8 cellular contexts compared by ENCODE assay signal in genomic region chr20:44910690-44911262, GRCh38. TPM values are rescaled to one million over a fixed set of nuclear protein-coding genes. Genes with fewer than 3 reads are reported as not detected.
DNase-seq lines count a peak whose midpoint lies in the region; TF ChIP-seq lines count a peak whose summit lies in the region.

No MANE protein-coding gene starts in this region.

- H3K4me3 ChIP-seq in NB4 (ENCODE audit: low read depth, low read length): peak overlapping the region; percentile 75
- H3K4me3 ChIP-seq in coronary artery: peak overlapping the region; percentile 90
- peak overlapping the region; percentile 67 for H3K4me3 ChIP-seq in neural cell (ENCODE audit: low read length)

- in situ Hi-C loops in Caki2 (cut with HindIII; ENCODE audit: low pct_unique_long_range_greater_than_20kb, low sequenced_read_pairs): no loop called here

- TF ChIP-seq CTCF in NB4 (IDR thresholded peaks at IDR 0.05; ENCODE audit: low read depth, low read length): no peak
- TF ChIP-seq CTCF in coronary artery (IDR thresholded peaks at IDR 0.05): no peak
- TF ChIP-seq CTCF in neural cell (IDR thresholded peaks at IDR 0.05; ENCODE audit: poor library complexity, severe bottlenecking): no peak

- no peaks in the 10 kb centered on the region for H3K9me2 ChIP-seq in neural cell (ENCODE audit: insufficient read depth, low read length)

- no peaks in the 10 kb centered on the region for H3K36me3 ChIP-seq in neural cell (ENCODE audit: insufficient read depth, low read length)

- H3K9ac ChIP-seq in neural cell (ENCODE audit: low read length): peak overlapping the region; percentile 23

- H2AFZ ChIP-seq in neural cell (ENCODE audit: low read depth, low read length): no peak overlapping the region

- TF ChIP-seq EP300 in neural cell (conservative IDR thresholded peaks at IDR 0.05; ENCODE audit: poor library complexity, severe bottlenecking): no peak

- TF ChIP-seq POLR2A in NB4 (IDR thresholded peaks at IDR 0.05; ENCODE audit: extremely low read depth, insufficient read length): no peak

- peak; percentile 45 for DNase-seq in Caki2 (ENCODE audit: low read depth)
- DNase-seq in NB4 (ENCODE audit: low read depth): peak; percentile 9
- no peak for DNase-seq in coronary artery (ENCODE audit: low spot score)
- DNase-seq in germinal center (ENCODE audit: low spot score): no peak
- DNase-seq in NCI-H2107 treated with DMSO at 0.1 percent for 48 hours (lab: John Stamatoyannopoulos, UW; ENCODE audit: unreplicated experiment): no peak
- DNase-seq in NCI-H1694 treated with DMSO at 0.1 percent for 48 hours (lab: John Stamatoyannopoulos, UW): no peak
- DNase-seq in NCI-H1092 (lab: John Stamatoyannopoulos, UW): no peak

- H3K4me2 ChIP-seq in neural cell (ENCODE audit: low read length): no peak overlapping the region

- no peaks in the 10 kb centered on the region for H3F3A ChIP-seq in neural cell (ENCODE audit: insufficient read depth, low read length, poor library complexity, severe bottlenecking)

- TF ChIP-seq RAD21 in neural cell (conservative IDR thresholded peaks at IDR 0.05): no peak

- H3K9me3 ChIP-seq in neural cell (ENCODE audit: low read length): no peaks in the 10 kb centered on the region

- H3K27ac ChIP-seq in coronary artery (no peak overlapping the region), neural cell (ENCODE audit: low read length) (no peak overlapping the region)

- H4K20me1 ChIP-seq in neural cell (ENCODE audit: insufficient read depth): no peaks in the 10 kb centered on the region

- no peaks in the 10 kb centered on the region for H3K79me2 ChIP-seq in neural cell (replicated peaks; ENCODE audit: insufficient read depth, low read length)

- no peaks in the 10 kb centered on the region for H3K27me3 ChIP-seq in neural cell (ENCODE audit: insufficient read depth, low read depth, low read length)

TF ChIP-seq in neural cell, 6 proteins besides CTCF, POLR2A, EP300 and RAD21:
- TF ChIP-seq TAF1 (IDR thresholded peaks at IDR 0.05; ENCODE audit: low read depth) (no peak), MXI1 (conservative IDR thresholded peaks at IDR 0.05; ENCODE audit: poor library complexity, severe bottlenecking) (no peak), POLR2AphosphoS5 (IDR thresholded peaks at IDR 0.05) (no peak)
TF ChIP-seq in neural cell: peak in this region for 0.

RNA-seq across cellular contexts. Expression of gene PABPC1L, which starts 0.9 kb away (rescaled TPM):
- 6.1 and 10.3 TPM in 2 replicates for total RNA-seq in Caki2 (2014; rRNA removed; shearing (Covaris generic); ENCODE audit: low replicate concordance)
- polyA plus RNA-seq in neural cell: 3.6 and 6.2 TPM in 2 replicates
- 2.7 and 3.5 TPM in 2 replicates for polyA minus RNA-seq in neural cell

RNA-seq across cellular contexts. Expression of gene YWHAB, which starts 25.3 kb away (rescaled TPM):
- 105 and 115 TPM in 2 replicates for total RNA-seq in Caki2 (2014; rRNA removed; shearing (Covaris generic); ENCODE audit: low replicate concordance)
- polyA plus RNA-seq in neural cell: 242 and 279 TPM in 2 replicates
- polyA minus RNA-seq in neural cell: 142 and 168 TPM in 2 replicates

RNA-seq across cellular contexts. Expression of gene TOMM34, which starts 49.4 kb away (rescaled TPM):
- total RNA-seq in Caki2 (2014; rRNA removed; shearing (Covaris generic); ENCODE audit: low replicate concordance): 42.3 and 48.0 TPM in 2 replicates
- polyA plus RNA-seq in neural cell: 10.0 and 11.7 TPM in 2 replicates
- 7.9 and 9.0 TPM in 2 replicates for polyA minus RNA-seq in neural cell

RNA-seq across cellular contexts. Expression of gene STK4, which starts 55.5 kb away (rescaled TPM):
- 4.2 and 6.9 TPM in 2 replicates for total RNA-seq in Caki2 (2014; rRNA removed; shearing (Covaris generic); ENCODE audit: low replicate concordance)
- 12.5 and 14.0 TPM in 2 replicates for polyA plus RNA-seq in neural cell
- polyA minus RNA-seq in neural cell: 49.4 and 52.2 TPM in 2 replicates

Comparison
In these comparisons a context has a peak if more than half of its experiments do, and no peak if none do; other contexts are left out.
1. DNase-seq: peak in Caki2 (single experiment) and NB4 (single experiment); none in coronary artery (single experiment), germinal center (single experiment), NCI-H2107 treated with DMSO at 0.1 percent for 48 hours (single experiment), NCI-H1694 treated with DMSO at 0.1 percent for 48 hours (single experiment) and NCI-H1092 (single experiment).
2. Peak in every context shown above with its lines, with median percentiles within 50 percentile points of each other: H3K4me3 ChIP-seq.